Comparison of ENCODE assay signal across 1 cellular context in the genomic region with DNA sequence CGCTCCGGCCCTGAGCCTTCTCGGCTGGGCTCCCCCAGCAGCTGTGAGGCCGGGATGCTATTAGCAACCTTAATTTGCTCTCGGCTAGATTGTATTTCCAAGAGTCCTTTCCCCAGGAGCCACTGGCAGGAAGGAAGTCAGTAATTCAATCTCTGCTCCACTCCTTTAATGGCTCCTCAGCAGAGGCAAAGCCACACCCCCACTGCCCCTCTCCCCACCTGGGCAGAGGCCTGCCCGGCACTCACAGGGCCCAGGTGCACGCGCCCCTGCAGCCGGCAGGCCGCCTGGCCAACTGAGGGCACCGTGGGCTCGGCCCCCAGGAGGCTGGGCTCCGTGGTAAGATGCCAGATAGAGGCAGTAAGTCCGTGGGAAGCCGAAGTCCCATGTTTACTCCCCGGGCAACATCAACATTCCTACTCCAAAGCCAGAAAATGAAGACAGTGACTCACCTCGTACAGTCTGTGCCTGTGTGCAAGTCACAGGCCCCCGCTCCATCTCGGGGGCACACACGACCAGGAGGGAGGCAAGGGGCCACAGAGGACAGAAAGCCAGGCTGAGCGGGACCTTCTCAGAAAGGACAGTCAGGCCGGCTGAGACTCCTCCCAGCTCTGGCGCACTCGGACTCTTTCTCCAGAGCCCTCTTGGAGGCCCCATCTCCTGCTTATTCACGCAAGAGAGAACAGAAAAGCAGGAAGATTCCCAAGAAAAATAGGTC.
TF ChIP-seq lines count a peak whose summit lies in the region.

No MANE protein-coding gene starts in this region.

TF ChIP-seq in GM12878, 131 proteins besides CTCF, POLR2A, EP300 and RAD21 (continued from another document):
- no peak for TF ChIP-seq PRDM15 (CRISPR knock-in tag; IDR thresholded peaks at IDR 0.05)
TF ChIP-seq in GM12878: peak in this region for 0.
